23 cellular contexts compared by ENCODE assay signal in genomic region chr2:148531175-148532048, GRCh38.
DNase-seq lines count a peak whose midpoint lies in the region; ATAC-seq, FAIRE-seq and TF ChIP-seq lines count a peak whose summit lies in the region.
"Had no signal": no experiment of that assay in that cellular context is flagged by ENCODE, and none has a peak within 500 bp of the region (broad histone marks: within the 10 kb centered on the region; RNA-seq: fewer than 3 reads in every experiment).

No MANE protein-coding gene starts in this region.

- H2AFZ ChIP-seq in neural cell (ENCODE audit: low read depth, low read length): no peak overlapping the region
- H2AFZ ChIP-seq: PC-9 had no signal

- peak; percentile 6 to 13 for DNase-seq in activated T-cell treated with anti-CD3 and anti-CD28 coated beads, Interleukin-2, amount 50 U/mL, for 48 hours
- no peak for DNase-seq in activated T-cell treated with anti-CD3 and anti-CD28 coated beads, Interleukin-2, amount 50 U/mL, for 4 hours
- DNase-seq in bronchial epithelial cell (ENCODE audit: low read depth) (no peak), D341Med (ENCODE audit: low spot score) (no peak), UCSD-AML1 (lab: John Stamatoyannopoulos, UW; ENCODE audit: unreplicated experiment) (no peak)
- DNase-seq in activated CD4-positive, alpha-beta T cell treated with anti-CD3 and anti-CD28 coated beads, Interleukin-2, amount 50 U/mL, for 1 hour: no peak
- DNase-seq in stimulated activated CD4-positive, alpha-beta T cell treated with anti-CD3 and anti-CD28 coated beads, Interleukin-4, amount 100 ng/mL, for 4 hours: no peak
- DNase-seq: AML-193, DMS 273 treated with DMSO at 0.1 percent for 48 hours, GOT3, NCI-H1092, NCI-H1436 treated with DMSO at 0.1 percent for 48 hours, NCI-H2029, NCI-H2171, NCI-H526, PC-9, SIG-M5 had no signal

- no peaks in the 10 kb centered on the region for H3K9me2 ChIP-seq in neural cell (ENCODE audit: insufficient read depth, low read length)

- H4K20me1 ChIP-seq in neural cell (ENCODE audit: insufficient read depth): no peaks in the 10 kb centered on the region

- no peak overlapping the region for H3K4me3 ChIP-seq in bronchial epithelial cell (ENCODE audit: low read depth, low read length)
- H3K4me3 ChIP-seq in neural cell (ENCODE audit: low read length): no peak overlapping the region
- H3K4me3 ChIP-seq: PC-9 had no signal

- no peak overlapping the region for H3K27ac ChIP-seq in neural cell (ENCODE audit: low read length)
- H3K27ac ChIP-seq: 22Rv1, C4-2B, PC-9, RWPE1 had no signal

- H3K9ac ChIP-seq in neural cell (ENCODE audit: low read length): no peak overlapping the region

- no peaks in the 10 kb centered on the region for H3K9me3 ChIP-seq in neural cell (ENCODE audit: low read length)

- no peaks in the 10 kb centered on the region for H3K36me3 Mint-ChIP-seq in activated T-cell treated with anti-CD3 and anti-CD28 coated beads, Interleukin-2, amount 50 U/mL, for 4 hours (ENCODE audit: insufficient read depth)

- no peak for TF ChIP-seq RAD21 in neural cell (conservative IDR thresholded peaks at IDR 0.05)

- H3K4me1 Mint-ChIP-seq in activated T-cell treated with anti-CD3 and anti-CD28 coated beads, Interleukin-2, amount 50 U/mL, for 4 hours (ENCODE audit: low read depth): peaks cover 64% of the 10 kb centered on the region

- no peaks in the 10 kb centered on the region for H3K36me3 ChIP-seq in bronchial epithelial cell (ENCODE audit: control insufficient read depth, insufficient read depth, low read length)
- no peaks in the 10 kb centered on the region for H3K36me3 ChIP-seq in neural cell (ENCODE audit: insufficient read depth, low read length)

- no peak overlapping the region for H3K4me2 ChIP-seq in neural cell (ENCODE audit: low read length)
- H3K4me2 ChIP-seq: PC-9 had no signal

- H3K27me3 Mint-ChIP-seq in activated T-cell treated with anti-CD3 and anti-CD28 coated beads, Interleukin-2, amount 50 U/mL, for 4 hours (ENCODE audit: low read depth): no peaks in the 10 kb centered on the region

- FAIRE-seq in bronchial epithelial cell (lab: Jason Lieb, UNC): peak; percentile 98
- FAIRE-seq: G401.6 had no signal

- TF ChIP-seq CTCF in bronchial epithelial cell (IDR thresholded peaks at IDR 0.05; ENCODE audit: insufficient read depth, low read length, severe bottlenecking) (no peak), neural cell (IDR thresholded peaks at IDR 0.05; ENCODE audit: poor library complexity, severe bottlenecking) (no peak)

- H3K79me2 ChIP-seq in neural cell (replicated peaks; ENCODE audit: insufficient read depth, low read length): no peaks in the 10 kb centered on the region

- TF ChIP-seq EP300 in neural cell (conservative IDR thresholded peaks at IDR 0.05; ENCODE audit: poor library complexity, severe bottlenecking): no peak

- H3K9me3 Mint-ChIP-seq in activated T-cell treated with anti-CD3 and anti-CD28 coated beads, Interleukin-2, amount 50 U/mL, for 4 hours: no peaks in the 10 kb centered on the region

- no peak overlapping the region for H3K4me3 Mint-ChIP-seq in activated T-cell treated with anti-CD3 and anti-CD28 coated beads, Interleukin-2, amount 50 U/mL, for 4 hours

- no peak for ATAC-seq in activated T-cell treated with anti-CD3 and anti-CD28 coated beads, Interleukin-2, amount 50 U/mL, for 4 hours
- ATAC-seq: SK-N-SH treated with all-trans-retinoic acid at 6 μM for 48 hours had no signal

- H3F3A ChIP-seq in neural cell (ENCODE audit: insufficient read depth, low read length, poor library complexity, severe bottlenecking): no peaks in the 10 kb centered on the region

- H3K27me3 ChIP-seq in bronchial epithelial cell (ENCODE audit: control insufficient read depth, insufficient read depth, low read length) (no peaks in the 10 kb centered on the region), neural cell (ENCODE audit: insufficient read depth, low read depth, low read length) (no peaks in the 10 kb centered on the region)

TF ChIP-seq in neural cell, 6 proteins besides CTCF, POLR2A, EP300 and RAD21:
- TF ChIP-seq TAF1 (IDR thresholded peaks at IDR 0.05; ENCODE audit: low read depth): no peak
- peak; percentile 20 for TF ChIP-seq POLR2AphosphoS5 (IDR thresholded peaks at IDR 0.05)

Comparison
In these comparisons a context has a peak if more than half of its experiments do, and no peak if none do; other contexts are left out.
1. DNase-seq: peak in activated T-cell treated with anti-CD3 and anti-CD28 coated beads, Interleukin-2, amount 50 U/mL, for 48 hours (2 of 2); none in activated T-cell treated with anti-CD3 and anti-CD28 coated beads, Interleukin-2, amount 50 U/mL, for 4 hours (single experiment), bronchial epithelial cell (single experiment), D341Med (single experiment), UCSD-AML1 (single experiment), activated CD4-positive, alpha-beta T cell treated with anti-CD3 and anti-CD28 coated beads, Interleukin-2, amount 50 U/mL, for 1 hour (single experiment) and stimulated activated CD4-positive, alpha-beta T cell treated with anti-CD3 and anti-CD28 coated beads, Interleukin-4, amount 100 ng/mL, for 4 hours (0 of 2).